ENCODE assay signal across 8 cellular contexts in genomic region chr2:84631047-84631446, GRCh38.
A peak's percentile ranks its signal among the peaks of the same experiment; 100 is the strongest.
DNase-seq lines count a peak whose midpoint lies in the region; TF ChIP-seq lines count a peak whose summit lies in the region.

No MANE protein-coding gene starts in this region.

- H3K4me3 ChIP-seq in GM12875 (ENCODE audit: low read depth, low read length): no peak overlapping the region
- H3K4me3 ChIP-seq in astrocyte of the spinal cord (ENCODE audit: low read depth, low read length): no peak overlapping the region

- peak; percentile 42; the same call in 1 of the 2 replicates for TF ChIP-seq CTCF in GM12875 (IDR thresholded peaks at IDR 0.05; ENCODE audit: borderline replicate concordance, insufficient read depth, low read depth, low read length)
- peak; percentile 59 for TF ChIP-seq CTCF in astrocyte of the spinal cord (IDR thresholded peaks at IDR 0.05; ENCODE audit: low read depth, low read length)

- DNase-seq in Ammon's horn (ENCODE audit: low spot score) (peak; percentile 7), LoVo (ENCODE audit: low spot score) (peak; percentile 64), astrocyte of the spinal cord (ENCODE audit: low read depth, low spot score) (peak; percentile 48), kidney glomerular epithelial cell (lab: John Stamatoyannopoulos, UW) (peak; percentile 66), NK-92 (lab: John Stamatoyannopoulos, UW; ENCODE audit: unreplicated experiment) (no peak), T-helper 9 cell (no peak)
- DNase-seq in activated CD4-positive, alpha-beta T cell treated with anti-CD3 and anti-CD28 coated beads, Interleukin-2, amount 50 U/mL, for 4 hours: no peak

- in situ Hi-C loops in astrocyte of the spinal cord (cut with HindIII; ENCODE audit: low sequenced_read_pairs): no loop called here

Comparison
In these comparisons a context has a peak if more than half of its experiments do, and no peak if none do; other contexts are left out.
1. DNase-seq: peak in Ammon's horn (single experiment), LoVo (single experiment), astrocyte of the spinal cord (single experiment) and kidney glomerular epithelial cell (single experiment); none in NK-92 (single experiment), T-helper 9 cell (single experiment) and activated CD4-positive, alpha-beta T cell treated with anti-CD3 and anti-CD28 coated beads, Interleukin-2, amount 50 U/mL, for 4 hours (0 of 2).